In genomic region chrX:105975382-105975781, GRCh38 we compare ENCODE assay signal across 13 cellular contexts.
DNase-seq lines count a peak whose midpoint lies in the region; ATAC-seq, FAIRE-seq and TF ChIP-seq lines count a peak whose summit lies in the region.
"Had no signal": no experiment of that assay in that cellular context is flagged by ENCODE, and none has a peak within 500 bp of the region (broad histone marks: within the 10 kb centered on the region; RNA-seq: fewer than 3 reads in every experiment).

No MANE protein-coding gene starts in this region.

- no peak overlapping the region for H3K9ac ChIP-seq in NT2/D1 (ENCODE audit: insufficient read length, low read depth)
- H3K9ac ChIP-seq in endodermal cell (ENCODE audit: extremely low read depth, low read length, poor library complexity, severe bottlenecking), result no peak overlapping the region

- in situ Hi-C loops in G401 (cut with HindIII; ENCODE audit: low sequenced_read_pairs), result no loop called here

- H3K4me3 ChIP-seq in NT2/D1 (ENCODE audit: insufficient read length, low read depth), result no peak overlapping the region
- no peak overlapping the region for H3K4me3 ChIP-seq in endodermal cell (ENCODE audit: low read length)

- FAIRE-seq in GM12891 (lab: Jason Lieb, UNC), result no peak

- no peak for TF ChIP-seq POLR2A in GM12891 (IDR thresholded peaks at IDR 0.05; ENCODE audit: low read depth, low read length)

- H3K9me3 Mint-ChIP-seq in endodermal cell, result peaks cover 83% of the 10 kb centered on the region
- H3K9me3 Mint-ChIP-seq in nephron progenitor cell, result peaks cover 36% of the 10 kb centered on the region
- peaks cover 15% of the 10 kb centered on the region for H3K9me3 Mint-ChIP-seq in stimulated activated effector memory CD8-positive, alpha-beta T cell treated with anti-CD3 and anti-CD28 coated beads, Interleukin-12 subunit alpha, Interleukin-12 subunit beta, amount 100 ng/mL, for 72 hours

- peak; percentile 57 for TF ChIP-seq CTCF in endodermal cell (conservative IDR thresholded peaks at IDR 0.05)
- peak; percentile 22 for TF ChIP-seq CTCF in nephron progenitor cell (IDR thresholded peaks at IDR 0.05)

- H3K27me3 Mint-ChIP-seq in endodermal cell (ENCODE audit: insufficient read depth) (no peaks in the 10 kb centered on the region), nephron progenitor cell (ENCODE audit: low read depth, poor library complexity) (no peaks in the 10 kb centered on the region)
- H3K27me3 Mint-ChIP-seq: naive thymus-derived CD8-positive, alpha-beta T cell had no signal

- H3K4me1 ChIP-seq in NT2/D1 (ENCODE audit: insufficient read depth, insufficient read length), result no peaks in the 10 kb centered on the region
- H3K4me1 ChIP-seq in endodermal cell (ENCODE audit: control insufficient read depth, insufficient read depth, low read length), result no peaks in the 10 kb centered on the region

- H3K4me1 Mint-ChIP-seq in endodermal cell, result peaks cover 2% of the 10 kb centered on the region
- no peaks in the 10 kb centered on the region for H3K4me1 Mint-ChIP-seq in nephron progenitor cell
- no peaks in the 10 kb centered on the region for H3K4me1 Mint-ChIP-seq in stimulated activated effector memory CD8-positive, alpha-beta T cell treated with anti-CD3 and anti-CD28 coated beads, Interleukin-12 subunit alpha, Interleukin-12 subunit beta, amount 100 ng/mL, for 72 hours
- H3K4me1 Mint-ChIP-seq: naive thymus-derived CD8-positive, alpha-beta T cell had no signal

- no peaks in the 10 kb centered on the region for H3K36me3 ChIP-seq in NT2/D1 (ENCODE audit: insufficient read depth, insufficient read length, low read length)
- H3K36me3 ChIP-seq in endodermal cell (ENCODE audit: control insufficient read depth, insufficient read depth, low read length), result no peaks in the 10 kb centered on the region

- no peaks in the 10 kb centered on the region for H3K36me3 Mint-ChIP-seq in endodermal cell (ENCODE audit: low read depth)
- no peaks in the 10 kb centered on the region for H3K36me3 Mint-ChIP-seq in nephron progenitor cell (ENCODE audit: low read depth)
- no peaks in the 10 kb centered on the region for H3K36me3 Mint-ChIP-seq in stimulated activated effector memory CD8-positive, alpha-beta T cell treated with anti-CD3 and anti-CD28 coated beads, Interleukin-12 subunit alpha, Interleukin-12 subunit beta, amount 100 ng/mL, for 72 hours
- H3K36me3 Mint-ChIP-seq: naive thymus-derived CD8-positive, alpha-beta T cell had no signal

- H3K4me3 Mint-ChIP-seq in endodermal cell, result no peak overlapping the region
- no peak overlapping the region for H3K4me3 Mint-ChIP-seq in nephron progenitor cell
- H3K4me3 Mint-ChIP-seq in stimulated activated effector memory CD8-positive, alpha-beta T cell treated with anti-CD3 and anti-CD28 coated beads, Interleukin-12 subunit alpha, Interleukin-12 subunit beta, amount 100 ng/mL, for 72 hours, result no peak overlapping the region
- H3K4me3 Mint-ChIP-seq: naive thymus-derived CD8-positive, alpha-beta T cell had no signal

- H3K27me3 ChIP-seq in NT2/D1 (ENCODE audit: insufficient read depth, insufficient read length), result no peaks in the 10 kb centered on the region
- no peaks in the 10 kb centered on the region for H3K27me3 ChIP-seq in endodermal cell (ENCODE audit: control insufficient read depth, insufficient read depth, low read length, poor library complexity, severe bottlenecking)

- DNase-seq in G401 (ENCODE audit: low spot score), result peak; percentile 2
- DNase-seq in NT2/D1 (ENCODE audit: low read depth, low spot score), result peak; percentile 2
- DNase-seq in endodermal cell, result no peak
- no peak for DNase-seq in nephron progenitor cell
- no peak for DNase-seq in GM12891 (ENCODE audit: insufficient read length, low spot score)
- DNase-seq in stimulated activated effector memory CD8-positive, alpha-beta T cell treated with anti-CD3 and anti-CD28 coated beads, Interleukin-12 subunit alpha, Interleukin-12 subunit beta, amount 100 ng/mL, for 72 hours (ENCODE audit: low spot score in 2 of 2), result no peak
- DNase-seq in effector CD4-positive, alpha-beta T cell, result no peak
- DNase-seq: glutamatergic neuron; naive thymus-derived CD8-positive, alpha-beta T cell; NCI-H1092; stimulated activated CD4-positive, alpha-beta T cell treated with anti-CD3 and anti-CD28 coated beads, Interleukin-2, amount 100 ng/mL, for 24 hours; substantia nigra had no signal

- ATAC-seq in HG03469 (IDR thresholded peaks at IDR 0.05; ENCODE audit: unreplicated experiment), result no peak
- no peak for ATAC-seq in stimulated activated effector memory CD8-positive, alpha-beta T cell treated with anti-CD3 and anti-CD28 coated beads, Interleukin-12 subunit alpha, Interleukin-12 subunit beta, amount 100 ng/mL, for 72 hours
- ATAC-seq: naive thymus-derived CD8-positive, alpha-beta T cell had no signal

- H3K27ac Mint-ChIP-seq in endodermal cell, result no peak overlapping the region
- H3K27ac Mint-ChIP-seq in nephron progenitor cell, result no peak overlapping the region
- H3K27ac Mint-ChIP-seq in stimulated activated effector memory CD8-positive, alpha-beta T cell treated with anti-CD3 and anti-CD28 coated beads, Interleukin-12 subunit alpha, Interleukin-12 subunit beta, amount 100 ng/mL, for 72 hours, result no peak overlapping the region
- H3K27ac Mint-ChIP-seq: naive thymus-derived CD8-positive, alpha-beta T cell had no signal

- peaks cover 5% of the 10 kb centered on the region; the same call in 1 of the 2 replicates for H3K9me3 ChIP-seq in NT2/D1 (ENCODE audit: insufficient read depth, low read length)
- no peaks in the 10 kb centered on the region for H3K9me3 ChIP-seq in endodermal cell (ENCODE audit: control insufficient read depth, low read length)

- no peak overlapping the region for H3K27ac ChIP-seq in endodermal cell (ENCODE audit: low read depth, low read length)

TF ChIP-seq in GM12891, 5 proteins besides CTCF, POLR2A, EP300 and RAD21:
- TF ChIP-seq POLR2AphosphoS5 (IDR thresholded peaks at IDR 0.05; ENCODE audit: low read depth, low read length), result no peak
- no peak for TF ChIP-seq PAX5 (IDR thresholded peaks at IDR 0.05; ENCODE audit: insufficient read depth, low read length, severe bottlenecking)
- no peak for TF ChIP-seq SPI1 (IDR thresholded peaks at IDR 0.05; ENCODE audit: low read depth, low read length)
- no peak for TF ChIP-seq TAF1 (IDR thresholded peaks at IDR 0.05; ENCODE audit: low read depth, low read length)
- no peak for TF ChIP-seq POU2F2 (IDR thresholded peaks at IDR 0.05; ENCODE audit: low read depth, low read length)

Comparison
In these comparisons a context has a peak if more than half of its experiments do, and no peak if none do; other contexts are left out.
1. DNase-seq: peak in G401 (single experiment) and NT2/D1 (single experiment); none in endodermal cell (single experiment), nephron progenitor cell (single experiment), GM12891 (single experiment), stimulated activated effector memory CD8-positive, alpha-beta T cell treated with anti-CD3 and anti-CD28 coated beads, Interleukin-12 subunit alpha, Interleukin-12 subunit beta, amount 100 ng/mL, for 72 hours (0 of 2) and effector CD4-positive, alpha-beta T cell (single experiment).